ENCODE assay signal across 8 cellular contexts in the genomic region with DNA sequence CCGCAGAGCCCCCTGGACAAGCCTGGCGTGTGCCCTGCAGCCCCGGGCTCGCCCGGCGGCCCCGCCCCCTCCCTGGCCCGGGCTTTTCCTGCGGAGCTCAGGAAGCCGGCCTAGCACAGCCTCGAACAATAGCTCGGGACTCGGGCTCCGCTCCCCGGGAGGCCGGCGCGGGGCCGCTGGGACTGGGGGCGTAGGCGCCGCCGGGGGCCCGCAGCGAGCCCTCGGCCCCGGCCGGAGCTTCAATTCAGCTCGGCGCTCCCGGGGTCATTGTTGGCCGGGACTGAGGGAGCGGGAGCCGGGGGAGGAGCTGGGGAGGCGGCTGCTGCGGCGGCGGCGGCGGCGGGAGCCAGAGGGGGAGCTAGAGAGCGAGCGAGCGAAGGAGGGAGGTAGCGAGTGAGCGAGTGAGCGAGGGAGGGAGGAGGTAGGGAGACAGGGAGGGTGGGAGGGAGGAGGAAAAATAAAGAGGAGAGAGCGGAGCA. TPM values are rescaled to one million over a fixed set of nuclear protein-coding genes. Genes with fewer than 3 reads are reported as not detected.
A peak's percentile ranks its signal among the peaks of the same experiment; 100 is the strongest.
DNase-seq lines count a peak whose midpoint lies in the region; ATAC-seq and TF ChIP-seq lines count a peak whose summit lies in the region.

No MANE protein-coding gene starts in this region.

- H3K4me3 ChIP-seq in HUES48 (ENCODE audit: low read depth, low read length) (peak overlapping the region; percentile 93), NT2/D1 (ENCODE audit: insufficient read length, low read depth) (peak overlapping the region; percentile 81), esophagus squamous epithelium (peak overlapping the region; percentile 58 to 77 (median 62)), muscle layer of duodenum (ENCODE audit: low read depth in 1 of 2, low read length in 2 of 2) (peak overlapping the region; percentile 60 to 78)

- DNase-seq in NT2/D1 (ENCODE audit: low read depth, low spot score), result peak; percentile 74
- DNase-seq in activated T-cell treated with anti-CD3 and anti-CD28 coated beads, Interleukin-2, amount 50 U/mL, for 48 hours, result peak; percentile 80 to 85
- DNase-seq in esophagus squamous epithelium (lab: John Stamatoyannopoulos, UW), result no peak
- DNase-seq in stimulated activated CD8-positive, alpha-beta memory T cell treated with anti-CD3 and anti-CD28 coated beads, Interleukin-7, amount 100 ng/mL, for 1 hour (ENCODE audit: low read depth in 2 of 2), result peak; percentile 14 to 20

- H3K4me1 ChIP-seq in HUES48 (ENCODE audit: control insufficient read depth, insufficient read depth, low read length) (peaks cover 8% of the 10 kb centered on the region), NT2/D1 (ENCODE audit: insufficient read depth, insufficient read length) (peaks cover 2% of the 10 kb centered on the region), esophagus squamous epithelium (peaks cover 5 to 25% (median 19%) of the 10 kb centered on the region in 3 donors), muscle layer of duodenum (ENCODE audit: control insufficient read depth in 1 of 2, insufficient read depth in 2 of 2, low read length in 2 of 2) (peaks cover 4 to 7% of the 10 kb centered on the region in 2 donors)

- ATAC-seq in GM21367 (IDR thresholded peaks at IDR 0.05; ENCODE audit: unreplicated experiment), result peak; percentile 81

- H3K9me3 ChIP-seq in HUES48 (ENCODE audit: control insufficient read depth, insufficient read depth, low read length) (no peaks in the 10 kb centered on the region), NT2/D1 (ENCODE audit: insufficient read depth, low read length) (0 out of 2 replicates have a peak, but pooled peaks cover 5% of the 10 kb centered on the region), esophagus squamous epithelium (no peaks in the 10 kb centered on the region), muscle layer of duodenum (ENCODE audit: control insufficient read depth in 1 of 2, low read length in 2 of 2) (no peaks in the 10 kb centered on the region)

- H3K36me3 ChIP-seq in HUES48 (ENCODE audit: control insufficient read depth, insufficient read depth, low read length) (no peaks in the 10 kb centered on the region), NT2/D1 (ENCODE audit: insufficient read depth, insufficient read length, low read length) (no peaks in the 10 kb centered on the region), esophagus squamous epithelium (no peaks in the 10 kb centered on the region), muscle layer of duodenum (ENCODE audit: control insufficient read depth in 1 of 2, insufficient read depth in 2 of 2, low read length in 2 of 2) (no peaks in the 10 kb centered on the region)

- intact Hi-C loops in esophagus squamous epithelium (cut with DNase I), result no loop called here

- TF ChIP-seq CTCF in C4-2B (conservative IDR thresholded peaks at IDR 0.05), result peak; percentile 96
- peak in 5 of 6 experiments; percentile 45 to 77 (median 66) for TF ChIP-seq CTCF in esophagus squamous epithelium (IDR thresholded peaks at IDR 0.05)

- 0% methylated on average over 5 of the region's 48 CpGs; no CpG with 5 or more reads in 1 of the 2 donors for WGBS in esophagus squamous epithelium, 2 donors

- peak overlapping the region; percentile 55; the same call in 1 of the 2 replicates for H3K9ac ChIP-seq in HUES48 (ENCODE audit: low read depth, low read length)
- H3K9ac ChIP-seq in NT2/D1 (ENCODE audit: insufficient read length, low read depth), result peak overlapping the region; percentile 88

- H3K27ac ChIP-seq in C4-2B, result peak overlapping the region; percentile 77
- H3K27ac ChIP-seq in HUES48 (ENCODE audit: low read depth, low read length), result peak overlapping the region; percentile 76
- peak overlapping the region; percentile 64 to 90 (median 78) for H3K27ac ChIP-seq in esophagus squamous epithelium
- H3K27ac ChIP-seq in muscle layer of duodenum (ENCODE audit: low read length), result no peak overlapping the region

- TF ChIP-seq POLR2A in esophagus squamous epithelium (IDR thresholded peaks at IDR 0.05), result no peak

- H3K27me3 ChIP-seq in HUES48 (ENCODE audit: control insufficient read depth, insufficient read depth, low read length) (peaks cover 68% of the 10 kb centered on the region), NT2/D1 (ENCODE audit: insufficient read depth, insufficient read length) (peaks cover 34% of the 10 kb centered on the region), esophagus squamous epithelium (peaks cover 0 to 93% (median 9%) of the 10 kb centered on the region in 4 donors), muscle layer of duodenum (ENCODE audit: low read depth, low read length) (peaks cover 18% of the 10 kb centered on the region)

RNA-seq across cellular contexts. Expression of a gene that starts 0.2 kb away (rescaled TPM):
- total RNA-seq in esophagus squamous epithelium, result 10 to 100 TPM; 18.5 to 36.8 (median 30.0) TPM

RNA-seq across cellular contexts. Expression of a gene that starts 41.0 kb away (rescaled TPM):
- total RNA-seq in esophagus squamous epithelium, result under 1 TPM in 1 of 4 donors, not detected in 3; 0.38 TPM
